25 cellular contexts compared by ENCODE assay signal in genomic region chr13:26075498-26075897, GRCh38. TPM values are rescaled to one million over a fixed set of nuclear protein-coding genes. Genes with fewer than 3 reads are reported as not detected.
A peak's percentile ranks its signal among the peaks of the same experiment; 100 is the strongest.
DNase-seq lines count a peak whose midpoint lies in the region; ATAC-seq and TF ChIP-seq lines count a peak whose summit lies in the region.
"Had no signal": no experiment of that assay in that cellular context is flagged by ENCODE, and none has a peak within 500 bp of the region (broad histone marks: within the 10 kb centered on the region; RNA-seq: fewer than 3 reads in every experiment).

No MANE protein-coding gene starts in this region.

- H3K27me3 ChIP-seq in A673 (replicated peaks; ENCODE audit: insufficient read depth, low read depth, low read length, poor library complexity) (no peaks in the 10 kb centered on the region), adipocyte (replicated peaks; ENCODE audit: control insufficient read depth, insufficient read depth, low read length) (peaks cover 14% of the 10 kb centered on the region)
- H3K27me3 ChIP-seq: foreskin keratinocyte, tibial nerve had no signal

- POLR2A ChIA-PET in A673 (lab: Charles Lee; ENCODE audit: low non-redundant PET): no interaction called here

- H3K4me1 ChIP-seq in A673 (ENCODE audit: insufficient read depth, low read length, poor library complexity, severe bottlenecking) (no peaks in the 10 kb centered on the region), adipocyte (ENCODE audit: control insufficient read depth, insufficient read depth, low read length) (peaks cover 9% of the 10 kb centered on the region)

- no peak for ATAC-seq in activated naive CD4-positive, alpha-beta T cell treated with anti-CD3 and anti-CD28 coated beads, Interleukin-2, amount 50 U/mL, for 72 hours
- ATAC-seq: left colon, mucosa of descending colon, right cardiac atrium, T-cell had no signal

- no peak overlapping the region for H3K27ac ChIP-seq in A673 (ENCODE audit: low read depth, low read length, poor library complexity, severe bottlenecking)
- H3K27ac ChIP-seq: coronary artery, foreskin keratinocyte, RWPE1, WERI-Rb-1 had no signal

- DNase-seq in A673 (ENCODE audit: low spot score) (peak; percentile 16), G401 (ENCODE audit: low spot score) (peak; percentile 27), adipocyte (ENCODE audit: low read depth) (peak; percentile 31), kidney tubule cell (ENCODE audit: low spot score) (peak; percentile 26), T-helper 9 cell (no peak), putamen (ENCODE audit: low spot score) (no peak), GOT3 (lab: John Stamatoyannopoulos, UW) (no peak)
- DNase-seq in activated naive CD4-positive, alpha-beta T cell treated with anti-CD3 and anti-CD28 coated beads, Interleukin-2, amount 50 U/mL, for 72 hours (ENCODE audit: low spot score in 2 of 2): no peak
- DNase-seq: activated CD4-positive, alpha-beta memory T cell treated with anti-CD3 and anti-CD28 coated beads for 36 hours; activated naive CD4-positive, alpha-beta T cell treated with anti-CD3 and anti-CD28 coated beads, Interleukin-2, amount 10 ng/mL, durations not matched to agents 7 days and 5 days; activated T-cell treated with anti-CD3 and anti-CD28 coated beads, Interleukin-2, amount 50 U/mL, for 24 hours; CD4-positive, CD25-positive, alpha-beta regulatory T cell; Kasumi-1; left colon; mucosa of descending colon; NCI-H1436; NCI-H2227 treated with DMSO at 0.1 percent for 48 hours; right cardiac atrium; stimulated activated naive CD4-positive, alpha-beta T cell treated with Interleukin-2 at 50 U/mL for 16 hours; T-cell; WERI-Rb-1 had no signal

- H3K4me3 ChIP-seq in A673 (ENCODE audit: low read depth, low read length, poor library complexity, severe bottlenecking) (no peak overlapping the region), adipocyte (ENCODE audit: low read length) (no peak overlapping the region)
- H3K4me3 ChIP-seq: coronary artery, mucosa of descending colon had no signal

- intact Hi-C loops in A673 (cut with micrococcal nuclease; ENCODE audit: unreplicated experiment): no loop called here

- no peak overlapping the region for H3K27ac Mint-ChIP-seq in activated naive CD4-positive, alpha-beta T cell treated with anti-CD3 and anti-CD28 coated beads, Interleukin-2, amount 50 U/mL, for 72 hours
- H3K27ac Mint-ChIP-seq: activated CD4-positive, alpha-beta memory T cell treated with anti-CD3 and anti-CD28 coated beads for 36 hours; activated naive CD4-positive, alpha-beta T cell treated with anti-CD3 and anti-CD28 coated beads, Interleukin-2, amount 10 ng/mL, durations not matched to agents 7 days and 5 days; activated T-cell treated with anti-CD3 and anti-CD28 coated beads, Interleukin-2, amount 50 U/mL, for 24 hours; CD4-positive, CD25-positive, alpha-beta regulatory T cell; T-cell had no signal

- in situ Hi-C loops in G401 (cut with HindIII; ENCODE audit: low sequenced_read_pairs): no loop called here

- no peaks in the 10 kb centered on the region for H3K9me3 ChIP-seq in A673 (ENCODE audit: low read depth, low read length, poor library complexity, severe bottlenecking)
- no peaks in the 10 kb centered on the region for H3K9me3 ChIP-seq in adipocyte (ENCODE audit: control insufficient read depth, low read length)
- H3K9me3 ChIP-seq: mucosa of descending colon, tibial nerve had no signal

- no TSS peak for BruUV-seq in A673 (replicated peaks; lab: Mats Ljungman, UMichigan)

- no peak for TF ChIP-seq CTCF in A673 (conservative IDR thresholded peaks at IDR 0.05; ENCODE audit: low read depth, low read length)

- H3K9ac ChIP-seq in adipocyte (ENCODE audit: low read length): no peak overlapping the region

- H3K9me3 Mint-ChIP-seq in activated naive CD4-positive, alpha-beta T cell treated with anti-CD3 and anti-CD28 coated beads, Interleukin-2, amount 50 U/mL, for 72 hours: no peaks in the 10 kb centered on the region
- H3K9me3 Mint-ChIP-seq: activated CD4-positive, alpha-beta memory T cell treated with anti-CD3 and anti-CD28 coated beads for 36 hours; activated naive CD4-positive, alpha-beta T cell treated with anti-CD3 and anti-CD28 coated beads, Interleukin-2, amount 10 ng/mL, durations not matched to agents 7 days and 5 days; activated T-cell treated with anti-CD3 and anti-CD28 coated beads, Interleukin-2, amount 50 U/mL, for 24 hours; CD4-positive, CD25-positive, alpha-beta regulatory T cell; T-cell had no signal

- CTCF ChIA-PET in A673 (lab: Charles Lee): interaction anchor here (1.5 kb wide), 1 partner anchor 502 kb away, joined by 3 read pairs; no protein-coding TSS in a partner anchor

- H3K36me3 Mint-ChIP-seq in activated naive CD4-positive, alpha-beta T cell treated with anti-CD3 and anti-CD28 coated beads, Interleukin-2, amount 50 U/mL, for 72 hours: no peaks in the 10 kb centered on the region
- H3K36me3 Mint-ChIP-seq: activated CD4-positive, alpha-beta memory T cell treated with anti-CD3 and anti-CD28 coated beads for 36 hours; activated naive CD4-positive, alpha-beta T cell treated with anti-CD3 and anti-CD28 coated beads, Interleukin-2, amount 10 ng/mL, durations not matched to agents 7 days and 5 days; CD4-positive, CD25-positive, alpha-beta regulatory T cell; T-cell had no signal

- no peaks in the 10 kb centered on the region for H3K36me3 ChIP-seq in A673 (ENCODE audit: insufficient read depth, low read length, poor library complexity, severe bottlenecking)
- H3K36me3 ChIP-seq in adipocyte (ENCODE audit: control insufficient read depth, insufficient read depth, low read length, severe bottlenecking): no peaks in the 10 kb centered on the region
- H3K36me3 ChIP-seq: tibial nerve, WERI-Rb-1 had no signal

RNA-seq across cellular contexts. Expression of gene SHISA2, which starts 23.7 kb away (rescaled TPM):
- total RNA-seq in A673 (2021): 1.2 and 2.2 TPM in 2 replicates
- total RNA-seq in G401 (2014; rRNA removed; shearing (Covaris generic)): not detected in 2 replicates
- total RNA-seq in activated naive CD4-positive, alpha-beta T cell treated with anti-CD3 and anti-CD28 coated beads, Interleukin-2, amount 50 U/mL, for 72 hours: under 1 TPM; 0.16 to 0.58 TPM

Comparison
In these comparisons a context has a peak if more than half of its experiments do, and no peak if none do; other contexts are left out.
1. DNase-seq: peak in A673 (single experiment), G401 (single experiment), adipocyte (single experiment) and kidney tubule cell (single experiment); none in T-helper 9 cell (single experiment), putamen (single experiment), activated naive CD4-positive, alpha-beta T cell treated with anti-CD3 and anti-CD28 coated beads, Interleukin-2, amount 50 U/mL, for 72 hours (0 of 2) and GOT3 (single experiment).